In genomic region chrX:19772306-19772705, GRCh38 we compare ENCODE assay signal across 10 cellular contexts.
A peak's percentile ranks its signal among the peaks of the same experiment; 100 is the strongest.
DNase-seq lines count a peak whose midpoint lies in the region; ATAC-seq, FAIRE-seq and TF ChIP-seq lines count a peak whose summit lies in the region.
"Had no signal": no experiment of that assay in that cellular context is flagged by ENCODE, and none has a peak within 500 bp of the region (broad histone marks: within the 10 kb centered on the region; RNA-seq: fewer than 3 reads in every experiment).

No MANE protein-coding gene starts in this region.

- no peak for TF ChIP-seq POLR2A in H54 (IDR thresholded peaks at IDR 0.05; ENCODE audit: low read depth, low read length)

- H3K9me3 ChIP-seq in BLaER1 (peaks cover 13% of the 10 kb centered on the region), Karpas-422 (ENCODE audit: low read length) (no peaks in the 10 kb centered on the region)

- H3K4me3 ChIP-seq in BLaER1 (no peak overlapping the region), Karpas-422 (ENCODE audit: low read length) (peak overlapping the region; percentile 32; the same call in 1 of the 2 replicates)

- peak overlapping the region; percentile 42; the same call in 1 of the 2 replicates for H3K27ac ChIP-seq in BLaER1
- H3K27ac ChIP-seq in Karpas-422 (ENCODE audit: low read length) = peak overlapping the region; percentile 82

- H4K20me1 ChIP-seq in BLaER1 (no peaks in the 10 kb centered on the region), Karpas-422 (ENCODE audit: insufficient read depth, low read depth, low read length) (no peaks in the 10 kb centered on the region)

- H3K9me3 Mint-ChIP-seq in chondrocyte (ENCODE audit: low read depth) = peaks cover 11% of the 10 kb centered on the region
- peaks cover 0 to 2% (median 0%) of the 10 kb centered on the region in 9 donors for H3K9me3 Mint-ChIP-seq in naive thymus-derived CD8-positive, alpha-beta T cell

- H3K79me2 ChIP-seq in Karpas-422 (ENCODE audit: low read length) = peaks cover 59% of the 10 kb centered on the region

- peaks cover 26% of the 10 kb centered on the region for H3K4me1 Mint-ChIP-seq in chondrocyte (ENCODE audit: low read depth)
- H3K4me1 Mint-ChIP-seq in naive thymus-derived CD8-positive, alpha-beta T cell = peaks cover 28 to 84% (median 71%) of the 10 kb centered on the region in 4 donors

- H3K4me3 Mint-ChIP-seq in chondrocyte (ENCODE audit: unreplicated experiment) = no peak overlapping the region
- peak overlapping the region in 9 of 10 donors; percentile 30 to 71 (median 63) for H3K4me3 Mint-ChIP-seq in naive thymus-derived CD8-positive, alpha-beta T cell

- DNase-seq in Karpas-422 = no peak
- no peak for DNase-seq in chondrocyte (ENCODE audit: low spot score)
- no peak for DNase-seq in naive thymus-derived CD8-positive, alpha-beta T cell
- DNase-seq in middle frontal gyrus (ENCODE audit: extremely low spot score, low spot score) = no peak
- DNase-seq in H54 (ENCODE audit: insufficient read length, low spot score) = no peak
- DNase-seq: left colon, NCI-H748 treated with DMSO at 0.1 percent for 48 hours had no signal

- H3K27me3 ChIP-seq in BLaER1 (no peaks in the 10 kb centered on the region), Karpas-422 (ENCODE audit: low read length) (no peaks in the 10 kb centered on the region)

- no peak for ATAC-seq in naive thymus-derived CD8-positive, alpha-beta T cell
- no peak for ATAC-seq in HG03280 (IDR thresholded peaks at IDR 0.05; ENCODE audit: unreplicated experiment)
- no peak for ATAC-seq in HG02938 (IDR thresholded peaks at IDR 0.05; ENCODE audit: unreplicated experiment)
- ATAC-seq: left colon had no signal

- FAIRE-seq in H54 (lab: Jason Lieb, UNC) = no peak

- TF ChIP-seq CTCF in chondrocyte (IDR thresholded peaks at IDR 0.05) = no peak

- H3K27me3 Mint-ChIP-seq in chondrocyte (ENCODE audit: low read depth) = no peaks in the 10 kb centered on the region
- no peaks in the 10 kb centered on the region for H3K27me3 Mint-ChIP-seq in naive thymus-derived CD8-positive, alpha-beta T cell

- H3K27ac Mint-ChIP-seq in chondrocyte (ENCODE audit: unreplicated experiment) = peak overlapping the region; percentile 82
- peak overlapping the region; percentile 42 to 92 (median 88) for H3K27ac Mint-ChIP-seq in naive thymus-derived CD8-positive, alpha-beta T cell

- H3K4me1 ChIP-seq in BLaER1 (peaks cover 82% of the 10 kb centered on the region), Karpas-422 (ENCODE audit: low read length) (peaks cover 79% of the 10 kb centered on the region)

- POLR2A ChIA-PET in naive thymus-derived CD8-positive, alpha-beta T cell (lab: Charles Lee) = interaction anchor here (1.2 to 4.1 kb wide), 2 partner anchors 25 to 67 kb away, joined by 3 to 18 read pairs; no protein-coding TSS in a partner anchor

- H3K9me2 ChIP-seq in Karpas-422 (replicated peaks; ENCODE audit: insufficient read depth, low read length) = no peaks in the 10 kb centered on the region

- H3K4me2 ChIP-seq in BLaER1 (peak overlapping the region; percentile 73), Karpas-422 (ENCODE audit: low read depth, low read length, poor library complexity, severe bottlenecking) (peak overlapping the region; percentile 52)

- no peaks in the 10 kb centered on the region for H3K36me3 Mint-ChIP-seq in chondrocyte (ENCODE audit: low read depth)
- peaks cover 0 to 7% (median 4%) of the 10 kb centered on the region in 3 donors for H3K36me3 Mint-ChIP-seq in naive thymus-derived CD8-positive, alpha-beta T cell

- no peak overlapping the region for H2AFZ ChIP-seq in Karpas-422 (ENCODE audit: low read length)

- no peaks in the 10 kb centered on the region for H3K36me3 ChIP-seq in BLaER1
- no peaks in the 10 kb centered on the region for H3K36me3 ChIP-seq in Karpas-422 (ENCODE audit: insufficient read depth, low read length)

- H3K9ac ChIP-seq in BLaER1 = peak overlapping the region; percentile 45; the same call in 1 of the 2 replicates
- peak overlapping the region; percentile 46; the same call in 1 of the 2 replicates for H3K9ac ChIP-seq in Karpas-422 (ENCODE audit: low read length)
